In the genomic region with DNA sequence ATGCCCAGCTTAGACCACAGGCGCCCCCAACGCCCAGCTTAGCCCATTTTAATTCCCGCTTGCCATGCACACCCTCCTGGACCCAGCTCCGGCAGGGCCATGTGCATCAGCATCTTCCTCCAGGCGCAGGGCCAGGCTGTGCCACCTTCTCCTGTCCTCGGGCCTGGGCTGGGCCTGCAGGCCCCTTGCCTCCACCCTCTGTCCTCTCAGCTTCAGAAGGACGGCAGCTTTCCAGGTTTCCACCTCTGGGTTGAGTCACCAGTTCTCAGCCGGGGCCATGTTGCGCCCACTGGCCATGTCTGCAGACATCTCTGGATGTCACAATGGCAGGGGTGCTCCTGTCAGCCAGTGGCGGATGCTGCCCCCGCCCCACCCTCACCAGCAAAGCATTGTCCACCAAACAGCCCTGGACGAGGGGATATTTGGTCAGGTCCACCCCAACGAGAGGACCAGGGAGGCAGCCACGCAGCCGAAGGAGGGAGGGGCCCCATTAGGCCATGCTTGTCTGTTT, we compare ENCODE assay signal across 26 cellular contexts. TPM values are rescaled to one million over a fixed set of nuclear protein-coding genes. Genes with fewer than 3 reads are reported as not detected.
DNase-seq lines count a peak whose midpoint lies in the region; ATAC-seq, FAIRE-seq and TF ChIP-seq lines count a peak whose summit lies in the region.
"Had no signal": no experiment of that assay in that cellular context is flagged by ENCODE, and none has a peak within 500 bp of the region (broad histone marks: within the 10 kb centered on the region; RNA-seq: fewer than 3 reads in every experiment).

No MANE protein-coding gene starts in this region.

- no peak overlapping the region for H2BK120ac ChIP-seq in H1 (replicated peaks; ENCODE audit: low read depth, low read length)

- H3K23ac ChIP-seq in H1 (ENCODE audit: insufficient read length), result no peak overlapping the region

- no peak for ATAC-seq in RWPE2 (ENCODE audit: low read depth)
- ATAC-seq in natural killer cell treated with Interleukin-12 subunit alpha and Interleukin-12 subunit beta and Interleukin-15 and Interleukin-18, amount 100 ng/mL, for 72 hours, result no peak
- no peak for ATAC-seq in GM21526 (IDR thresholded peaks at IDR 0.05; ENCODE audit: low FRiP score, unreplicated experiment)

- H3K18ac ChIP-seq in H1 (ENCODE audit: extremely low read depth, low read length), result no peak overlapping the region

- H3K27ac ChIP-seq in RWPE2 (ENCODE audit: poor library complexity, severe bottlenecking), result no peak overlapping the region
- no peak overlapping the region for H3K27ac ChIP-seq in H1 (ENCODE audit: low read depth, low read length)
- H3K27ac ChIP-seq: HL-60, SJSA1 had no signal

- no peaks in the 10 kb centered on the region for H3K36me3 ChIP-seq in RWPE2 (ENCODE audit: low read depth)
- H3K36me3 ChIP-seq in H1 (ENCODE audit: control insufficient read depth in 2 of 4, insufficient read depth in 4 of 4, low read length in 3 of 4), result no peaks in the 10 kb centered on the region
- H3K36me3 ChIP-seq: BE2C, SJSA1 had no signal

- H3K4ac ChIP-seq in H1 (replicated peaks; ENCODE audit: insufficient read length, low read depth, low read length), result no peak overlapping the region

- H3K4me2 ChIP-seq in H1 (ENCODE audit: insufficient read depth in 1 of 2, low read depth in 2 of 2, low read length in 2 of 2), result no peak overlapping the region

- H3K27me3 ChIP-seq in RWPE2 (ENCODE audit: insufficient read depth, poor library complexity, severe bottlenecking) (peaks cover 23% of the 10 kb centered on the region), H1 (replicated peaks in 1 of 4; ENCODE audit: control insufficient read depth in 3 of 4, extremely low read depth in 1 of 4, insufficient read depth in 3 of 4, low read length in 3 of 4) (no peaks in the 10 kb centered on the region)

- no peak overlapping the region; the same call in 1 of the 2 replicates for H2BK15ac ChIP-seq in H1 (ENCODE audit: low read length)

- peaks cover 5% of the 10 kb centered on the region for H3K36me3 Mint-ChIP-seq in type B pancreatic cell
- peaks cover 9% of the 10 kb centered on the region for H3K36me3 Mint-ChIP-seq in natural killer cell treated with Interleukin-12 subunit alpha and Interleukin-12 subunit beta and Interleukin-15 and Interleukin-18, amount 100 ng/mL, for 72 hours

- no peak overlapping the region for H3K56ac ChIP-seq in H1 (replicated peaks; ENCODE audit: insufficient read length, low read depth, low read length)

- TF ChIP-seq CTCF in RWPE2 (IDR thresholded peaks at IDR 0.05; ENCODE audit: poor library complexity, severe bottlenecking), result no peak
- no peak for TF ChIP-seq CTCF in H1 (IDR thresholded peaks at IDR 0.05; ENCODE audit: control extremely low read depth in 1 of 3, insufficient read depth in 1 of 3, low read depth in 1 of 3, low read length in 3 of 3)
- no peak for TF ChIP-seq CTCF in type B pancreatic cell (conservative IDR thresholded peaks at IDR 0.05)

- no peak overlapping the region for H3K27ac Mint-ChIP-seq in type B pancreatic cell
- no peak overlapping the region for H3K27ac Mint-ChIP-seq in natural killer cell treated with Interleukin-12 subunit alpha and Interleukin-12 subunit beta and Interleukin-15 and Interleukin-18, amount 100 ng/mL, for 72 hours
- H3K27ac Mint-ChIP-seq: H9, HFFc6 had no signal

- H3K79me2 ChIP-seq in H1 (ENCODE audit: control insufficient read depth in 1 of 2, insufficient read depth in 2 of 2, low read length in 2 of 2), result no peaks in the 10 kb centered on the region

- H4K20me1 ChIP-seq in H1 (replicated peaks in 1 of 2; ENCODE audit: control insufficient read depth in 1 of 2, insufficient read depth in 2 of 2, low read length in 2 of 2), result no peaks in the 10 kb centered on the region

- H4K91ac ChIP-seq in H1 (replicated peaks; ENCODE audit: insufficient read length, low read length), result no peak overlapping the region

- no peak overlapping the region for H2AFZ ChIP-seq in H1 (ENCODE audit: low read length)

- no peak overlapping the region for H2AK5ac ChIP-seq in H1 (ENCODE audit: low read depth, low read length)

- POLR2A ChIA-PET in H1 (lab: Charles Lee; ENCODE audit: partially characterized antibody), result no interaction called here

- WGBS in H1 (ENCODE audit: extremely low coverage in 1 of 2, insufficient coverage in 1 of 2, insufficient read length in 1 of 2, insufficient replicate concordance in 2 of 2, low coverage in 1 of 2, low lambda C conversion rate in 2 of 2, missing lambda C conversion rate in 1 of 2), 2 experiments, result 92% methylated on average over 15 of the region's 15 CpGs; no CpG with 5 or more reads in 1 of the 2 experiments

- no peak for TF ChIP-seq POLR2A in H1 (IDR thresholded peaks at IDR 0.05; ENCODE audit: control extremely low read depth in 1 of 2, low read depth in 2 of 2, low read length in 2 of 2)

- no peak for TF ChIP-seq RAD21 in H1 (IDR thresholded peaks at IDR 0.05 in 1 of 2, conservative IDR thresholded peaks at IDR 0.05 in 1 of 2; ENCODE audit: low read depth in 2 of 2, low read length in 2 of 2)

- H3K4me3 ChIP-seq in RWPE2 (ENCODE audit: severe bottlenecking), result no peak overlapping the region
- no peak overlapping the region for H3K4me3 ChIP-seq in H1 (ENCODE audit: extremely low read depth in 1 of 4, insufficient read depth in 2 of 4, low read depth in 3 of 4, low read length in 4 of 4)
- H3K4me3 ChIP-seq: SJSA1 had no signal

- H4K8ac ChIP-seq in H1 (ENCODE audit: extremely low read depth, insufficient read depth, low read length), result peak overlapping the region; percentile 18; the same call in 1 of the 2 replicates

- no peaks in the 10 kb centered on the region for H3K79me1 ChIP-seq in H1 (ENCODE audit: low read depth, low read length)

- H4K5ac ChIP-seq in H1 (ENCODE audit: insufficient read length, low read depth, low read length), result no peak overlapping the region

- FAIRE-seq in H1 (lab: Jason Lieb, UNC), result no peak
- FAIRE-seq: GM19239 had no signal

- H3K9me3 ChIP-seq in RWPE2 (ENCODE audit: severe bottlenecking), result no peaks in the 10 kb centered on the region
- H3K9me3 ChIP-seq in H1 (ENCODE audit: insufficient read depth in 2 of 2, low read depth in 1 of 2, low read length in 1 of 2), result peaks cover 19% of the 10 kb centered on the region in 2 experiments
- H3K9me3 ChIP-seq: BE2C had no signal

- no peak overlapping the region for H3K14ac ChIP-seq in H1 (ENCODE audit: insufficient read length)

- no peak overlapping the region for H2BK5ac ChIP-seq in H1 (ENCODE audit: low read depth, low read length)

- H3K4me1 Mint-ChIP-seq in type B pancreatic cell (ENCODE audit: unreplicated experiment), result peaks cover 6% of the 10 kb centered on the region
- peaks cover 8 to 13% of the 10 kb centered on the region in 2 donors for H3K4me1 Mint-ChIP-seq in natural killer cell treated with Interleukin-12 subunit alpha and Interleukin-12 subunit beta and Interleukin-15 and Interleukin-18, amount 100 ng/mL, for 72 hours (ENCODE audit: low read depth in 2 of 2)

- no peaks in the 10 kb centered on the region for H3K23me2 ChIP-seq in H1 (ENCODE audit: low read depth, low read length)

- H3K4me1 ChIP-seq in RWPE2 (ENCODE audit: insufficient read depth, poor library complexity, severe bottlenecking) (no peaks in the 10 kb centered on the region), H1 (replicated peaks in 1 of 4; ENCODE audit: control insufficient read depth in 3 of 4, insufficient read depth in 4 of 4, low read length in 3 of 4) (no peaks in the 10 kb centered on the region; a peak in 1 of 7 replicates)
- H3K4me1 ChIP-seq: BE2C, SJSA1 had no signal

- peaks cover 20% of the 10 kb centered on the region for H3K27me3 Mint-ChIP-seq in type B pancreatic cell
- peaks cover 8 to 9% of the 10 kb centered on the region in 2 donors for H3K27me3 Mint-ChIP-seq in natural killer cell treated with Interleukin-12 subunit alpha and Interleukin-12 subunit beta and Interleukin-15 and Interleukin-18, amount 100 ng/mL, for 72 hours

- H2BK12ac ChIP-seq in H1 (ENCODE audit: low read depth, low read length), result no peak overlapping the region; the same call in 1 of the 2 replicates

- peaks cover 7% of the 10 kb centered on the region for H3K9me3 Mint-ChIP-seq in type B pancreatic cell
- peaks cover 7% of the 10 kb centered on the region for H3K9me3 Mint-ChIP-seq in natural killer cell treated with Interleukin-12 subunit alpha and Interleukin-12 subunit beta and Interleukin-15 and Interleukin-18, amount 100 ng/mL, for 72 hours

- CTCF ChIA-PET in H1 (lab: Charles Lee; ENCODE audit: partially characterized antibody), result interaction anchor here (0.9 to 2.0 kb wide), 4 partner anchors 48 to 191 kb away, joined by 3 to 8 read pairs (median 3); no protein-coding TSS in a partner anchor

- no peak for TF ChIP-seq EP300 in H1 (IDR thresholded peaks at IDR 0.05; ENCODE audit: borderline replicate concordance in 1 of 2, low read depth in 2 of 2, low read length in 2 of 2)

- no peak overlapping the region for H2BK20ac ChIP-seq in H1 (ENCODE audit: low read length)

- DNase-seq in RWPE2 (ENCODE audit: low spot score) (peak; percentile 49), H1 (ENCODE audit: low read depth in 1 of 2, low spot score in 2 of 2) (no peak), mesenteric fat pad (ENCODE audit: low spot score) (peak; percentile 78), type B pancreatic cell (ENCODE audit: extremely low spot score, unreplicated experiment) (peak; percentile 62), NCI-H1092 treated with DMSO at 0.1 percent for 48 hours (lab: John Stamatoyannopoulos, UW) (no peak)
- no peak for DNase-seq in natural killer cell treated with Interleukin-12 subunit alpha and Interleukin-12 subunit beta and Interleukin-15 and Interleukin-18, amount 100 ng/mL, for 72 hours (ENCODE audit: low spot score)
- DNase-seq: BE2C; EL; GF-D8; HFFc6; KBM-7; MM.1S; NCI-H1092; NCI-H1436 treated with DMSO at 0.1 percent for 48 hours; NCI-H2029; NCI-H2227 treated with DMSO at 0.1 percent for 48 hours; NCI-H510A treated with DMSO at 0.1 percent for 48 hours; NCI-H748 treated with DMSO at 0.1 percent for 48 hours; NK-92 treated with Interleukin-12 subunit alpha and Interleukin-12 subunit beta, amount 100 ng/mL, for 24 hours had no signal

- no peak overlapping the region for H3K9ac ChIP-seq in H1 (replicated peaks in 1 of 4; ENCODE audit: extremely low read depth in 1 of 4, low read depth in 3 of 4, low read length in 3 of 4)

- no peak overlapping the region for H3K4me3 Mint-ChIP-seq in type B pancreatic cell
- no peak overlapping the region for H3K4me3 Mint-ChIP-seq in natural killer cell treated with Interleukin-12 subunit alpha and Interleukin-12 subunit beta and Interleukin-15 and Interleukin-18, amount 100 ng/mL, for 72 hours
- H3K4me3 Mint-ChIP-seq: H9, HFFc6 had no signal

RNA-seq across cellular contexts. Expression of gene NKX6-2, which starts 59.1 kb away (rescaled TPM):
- not detected in 2 replicates for total RNA-seq in H1 (2021; fragmentation: NEBNext Ultra II Directional; extraction: Animal tissue kit (Norgen Biotek cat#: 25700))
- polyA plus RNA-seq in H1 (2011; rRNA removed), result 0.06 and 0.14 TPM in 2 replicates
- 0.09 TPM for polyA plus RNA-seq in H1 (2011; cell fraction: cytosol; rRNA removed)
- polyA plus RNA-seq in H1 (2011; cell fraction: nucleus; rRNA removed), result 0.11 TPM
- 2.4 to 6.7 TPM (median 4.4 TPM) in 4 replicates for polyA plus RNA-seq in H1 (2012, experiment 1 of 2)
- 0.08 TPM for polyA plus RNA-seq in H1 (2012, experiment 2 of 2)
- not detected for polyA plus RNA-seq in H1 (2013, experiment 1 of 2)
- polyA plus RNA-seq in H1 (2013, experiment 2 of 2), result not detected
- not detected in 2 replicates for polyA minus RNA-seq in H1 (2011; rRNA and poly(A)+ RNA removed)
- not detected for polyA minus RNA-seq in H1 (2011; cell fraction: cytosol; rRNA and poly(A)+ RNA removed)
- not detected for polyA minus RNA-seq in H1 (2011; cell fraction: nucleus; rRNA and poly(A)+ RNA removed)
- total RNA-seq in mesenteric fat pad, result not detected
- total RNA-seq in type B pancreatic cell (ENCODE audit: low replicate concordance), result 0.14 and 0.26 TPM in 2 replicates
- not detected for total RNA-seq in natural killer cell treated with Interleukin-12 subunit alpha and Interleukin-12 subunit beta and Interleukin-15 and Interleukin-18, amount 100 ng/mL, for 72 hours
- total RNA-seq: A673, HFFc6, HT1080, SJSA1 had no signal

Comparison
In these comparisons a context has a peak if more than half of its experiments do, and no peak if none do; other contexts are left out.
1. DNase-seq: peak in RWPE2 (single experiment), mesenteric fat pad (single experiment) and type B pancreatic cell (single experiment); none in H1 (0 of 2), natural killer cell treated with Interleukin-12 subunit alpha and Interleukin-12 subunit beta and Interleukin-15 and Interleukin-18, amount 100 ng/mL, for 72 hours (single experiment) and NCI-H1092 treated with DMSO at 0.1 percent for 48 hours (single experiment).